Comparison of ENCODE assay signal across 18 cellular contexts in genomic region chr2:241189093-241189855, GRCh38. TPM values are rescaled to one million over a fixed set of nuclear protein-coding genes. Genes with fewer than 3 reads are reported as not detected.
A peak's percentile ranks its signal among the peaks of the same experiment; 100 is the strongest.
DNase-seq lines count a peak whose midpoint lies in the region; ATAC-seq, FAIRE-seq and TF ChIP-seq lines count a peak whose summit lies in the region.
"Had no signal": no experiment of that assay in that cellular context is flagged by ENCODE, and none has a peak within 500 bp of the region (broad histone marks: within the 10 kb centered on the region; RNA-seq: fewer than 3 reads in every experiment).

No MANE protein-coding gene starts in this region.

- H3K4me3 ChIP-seq in GM12878 (no peak overlapping the region), mucosa of rectum (ENCODE audit: low read length in 2 of 2) (peak overlapping the region; percentile 57 to 60), OCI-LY7 (ENCODE audit: low read depth, low read length, poor library complexity, severe bottlenecking) (no peak overlapping the region)
- H3K4me3 ChIP-seq: GM23248 had no signal

- H4K20me1 ChIP-seq in GM12878 (ENCODE audit: control insufficient read depth, insufficient read depth) (no peaks in the 10 kb centered on the region), OCI-LY7 (ENCODE audit: insufficient read depth, low read length) (no peaks in the 10 kb centered on the region)

- SMC1A ChIA-PET in GM12878 (lab: Charles Lee; ENCODE audit: uncharacterized antibody, unreplicated experiment): no interaction called here

- in situ Hi-C loops in GM12878 (cut with MboI): no loop called here

- TF ChIP-seq POLR2A in GM12878 (IDR thresholded peaks at IDR 0.05; ENCODE audit: low read depth, low read length): no peak

- FAIRE-seq in GM12878 (lab: Jason Lieb, UNC): no peak
- FAIRE-seq: GM12892, RCC 7860 had no signal

- BruUV-seq in GM12878 (replicated peaks; lab: Mats Ljungman, UMichigan): no TSS peak
- BruUV-seq in OCI-LY7 (replicated peaks; lab: Mats Ljungman, UMichigan): no TSS peak

- H3K27me3 ChIP-seq in GM12878 (replicated peaks in 1 of 2; ENCODE audit: control insufficient read depth in 2 of 2, insufficient read depth in 2 of 2, low read length in 1 of 2) (no peaks in the 10 kb centered on the region), mucosa of rectum (ENCODE audit: control insufficient read depth in 2 of 2, insufficient read depth in 2 of 2, low read length in 2 of 2) (no peaks in the 10 kb centered on the region)

- no peak overlapping the region for H3K9ac ChIP-seq in GM12878 (ENCODE audit: control insufficient read depth, insufficient read depth, low read length)
- peak overlapping the region; percentile 14 to 74 for H3K9ac ChIP-seq in mucosa of rectum (ENCODE audit: low read depth in 1 of 2, low read length in 2 of 2)
- H3K9ac ChIP-seq: GM23248, KMS-11 had no signal

- no peaks in the 10 kb centered on the region for H3K9me3 Mint-ChIP-seq in natural killer cell treated with Interleukin-12 subunit alpha and Interleukin-12 subunit beta and Interleukin-15 and Interleukin-18, amount 100 ng/mL, for 72 hours
- no peaks in the 10 kb centered on the region for H3K9me3 Mint-ChIP-seq in natural killer cell
- no peaks in the 10 kb centered on the region for H3K9me3 Mint-ChIP-seq in endothelial cell (ENCODE audit: unreplicated experiment)
- H3K9me3 Mint-ChIP-seq: CD4-positive, CD25-positive, alpha-beta regulatory T cell had no signal

- no peaks in the 10 kb centered on the region for H3K27me3 Mint-ChIP-seq in natural killer cell treated with Interleukin-12 subunit alpha and Interleukin-12 subunit beta and Interleukin-15 and Interleukin-18, amount 100 ng/mL, for 72 hours
- H3K27me3 Mint-ChIP-seq in natural killer cell (ENCODE audit: low read depth in 2 of 2) (no peaks in the 10 kb centered on the region), endothelial cell (ENCODE audit: unreplicated experiment) (peaks cover 5% of the 10 kb centered on the region)
- H3K27me3 Mint-ChIP-seq: CD4-positive, CD25-positive, alpha-beta regulatory T cell had no signal

- no peak overlapping the region for H3K27ac Mint-ChIP-seq in natural killer cell treated with Interleukin-12 subunit alpha and Interleukin-12 subunit beta and Interleukin-15 and Interleukin-18, amount 100 ng/mL, for 72 hours
- no peak overlapping the region for H3K27ac Mint-ChIP-seq in natural killer cell
- no peak overlapping the region for H3K27ac Mint-ChIP-seq in endothelial cell (ENCODE audit: unreplicated experiment)
- H3K27ac Mint-ChIP-seq: CD4-positive, CD25-positive, alpha-beta regulatory T cell had no signal

- H3K79me2 ChIP-seq in GM12878 (ENCODE audit: control insufficient read depth, insufficient read depth, low read length) (no peaks in the 10 kb centered on the region), OCI-LY7 (ENCODE audit: insufficient read depth, low read depth, low read length) (no peaks in the 10 kb centered on the region)

- ATAC-seq in natural killer cell treated with Interleukin-12 subunit alpha and Interleukin-12 subunit beta and Interleukin-15 and Interleukin-18, amount 100 ng/mL, for 72 hours: peak in 1 of 2 donors; percentile 25
- ATAC-seq in natural killer cell (no peak), GM12878 (peak; percentile 9; the same call in 1 of the 3 replicates), GM21528 (IDR thresholded peaks at IDR 0.05; ENCODE audit: low FRiP score, unreplicated experiment) (no peak)

- H3K9me3 ChIP-seq in GM12878 (replicated peaks; ENCODE audit: control insufficient read depth, insufficient read depth, low read length): no peaks in the 10 kb centered on the region
- H3K9me3 ChIP-seq in mucosa of rectum (ENCODE audit: control insufficient read depth in 2 of 2, low read length in 2 of 2): no peaks in the 10 kb centered on the region
- no peaks in the 10 kb centered on the region for H3K9me3 ChIP-seq in OCI-LY7 (ENCODE audit: low read length)

- 60% methylated on average over 32 of the region's 32 CpGs for whole genome bisulfite sequencing in GM12878 (ENCODE audit: insufficient coverage, insufficient replicate concordance, low lambda C conversion rate, missing lambda C conversion rate)

- TF ChIP-seq CTCF in natural killer cell (IDR thresholded peaks at IDR 0.05) (no peak), GM12878 (IDR thresholded peaks at IDR 0.05 in 2 of 3, conservative IDR thresholded peaks at IDR 0.05 in 1 of 3; ENCODE audit: control insufficient read depth in 2 of 3, extremely low read depth in 1 of 3, insufficient read depth in 1 of 3, low read depth in 3 of 3, low read length in 3 of 3) (no peak), OCI-LY7 (conservative IDR thresholded peaks at IDR 0.05; ENCODE audit: low read length) (no peak), endothelial cell (IDR thresholded peaks at IDR 0.05; ENCODE audit: unreplicated experiment) (no peak)

- TF ChIP-seq EP300 in GM12878 (IDR thresholded peaks at IDR 0.05; ENCODE audit: borderline replicate concordance in 1 of 2, control insufficient read depth in 1 of 2, low read depth in 2 of 2, low read length in 2 of 2): no peak

- no peak overlapping the region for H3K4me3 Mint-ChIP-seq in natural killer cell treated with Interleukin-12 subunit alpha and Interleukin-12 subunit beta and Interleukin-15 and Interleukin-18, amount 100 ng/mL, for 72 hours
- H3K4me3 Mint-ChIP-seq in natural killer cell (no peak overlapping the region), endothelial cell (ENCODE audit: unreplicated experiment) (no peak overlapping the region)
- H3K4me3 Mint-ChIP-seq: CD4-positive, CD25-positive, alpha-beta regulatory T cell had no signal

- H3K4me1 ChIP-seq in GM12878 (ENCODE audit: control insufficient read depth, insufficient read depth, low read length) (no peaks in the 10 kb centered on the region), mucosa of rectum (ENCODE audit: control insufficient read depth in 2 of 2, insufficient read depth in 2 of 2, low read length in 2 of 2) (peaks cover 5 to 6% of the 10 kb centered on the region in 2 donors), OCI-LY7 (ENCODE audit: insufficient read depth, low read length, poor library complexity, severe bottlenecking) (peaks cover 13% of the 10 kb centered on the region)

- RAD21 ChIA-PET in GM12878 (lab: Charles Lee; ENCODE audit: unreplicated experiment): no interaction called here

- peak; percentile 60 for DNase-seq in natural killer cell treated with Interleukin-12 subunit alpha and Interleukin-12 subunit beta and Interleukin-15 and Interleukin-18, amount 100 ng/mL, for 72 hours (ENCODE audit: low spot score)
- no peak for DNase-seq in natural killer cell
- DNase-seq in GM12878 (ENCODE audit: low read depth, low spot score): no peak
- no peak for DNase-seq in dermis blood vessel endothelial cell
- no peak for DNase-seq in OCI-LY7 (ENCODE audit: low spot score)
- no peak for DNase-seq in endothelial cell (ENCODE audit: low spot score)
- DNase-seq: CD4-positive, CD25-positive, alpha-beta regulatory T cell; GM23248; MM.1S; NCI-H1105 treated with DMSO at 0.1 percent for 48 hours; NCI-H1930; NCI-H2171; NCI-H82 had no signal

- no peak overlapping the region for H3K27ac ChIP-seq in GM12878 (ENCODE audit: control insufficient read depth, insufficient read depth)
- H3K27ac ChIP-seq in mucosa of rectum (ENCODE audit: low read depth in 2 of 2, low read length in 2 of 2): peak overlapping the region; percentile 65 to 67
- no peak overlapping the region for H3K27ac ChIP-seq in OCI-LY7 (ENCODE audit: low read depth, low read length, poor library complexity, severe bottlenecking)
- H3K27ac ChIP-seq: GM23248, KMS-11 had no signal

- no peak overlapping the region for H3K4me2 ChIP-seq in GM12878 (ENCODE audit: control insufficient read depth, insufficient read depth)
- H3K4me2 ChIP-seq in OCI-LY7 (ENCODE audit: low read length): no peak overlapping the region
- H3K4me2 ChIP-seq: KMS-11 had no signal

- H3K9me2 ChIP-seq in OCI-LY7 (ENCODE audit: insufficient read depth, low read length): no peaks in the 10 kb centered on the region

- POLR2A ChIA-PET in GM12878 (lab: Charles Lee) (no interaction called here), OCI-LY7 (lab: Charles Lee) (interaction anchor here (0.5 kb wide), 1 partner anchor 9 kb away, joined by 3 read pairs; no protein-coding TSS in a partner anchor)

- no peak overlapping the region for H2AFZ ChIP-seq in GM12878 (ENCODE audit: control insufficient read depth, low read depth, low read length)
- H2AFZ ChIP-seq in OCI-LY7 (ENCODE audit: low read length): no peak overlapping the region
- H2AFZ ChIP-seq: GM23248 had no signal

- H3K36me3 Mint-ChIP-seq in natural killer cell treated with Interleukin-12 subunit alpha and Interleukin-12 subunit beta and Interleukin-15 and Interleukin-18, amount 100 ng/mL, for 72 hours: no peaks in the 10 kb centered on the region
- H3K36me3 Mint-ChIP-seq in natural killer cell (no peaks in the 10 kb centered on the region), endothelial cell (ENCODE audit: low read depth, unreplicated experiment) (no peaks in the 10 kb centered on the region)
- H3K36me3 Mint-ChIP-seq: CD4-positive, CD25-positive, alpha-beta regulatory T cell had no signal

- H3K4me1 Mint-ChIP-seq in natural killer cell treated with Interleukin-12 subunit alpha and Interleukin-12 subunit beta and Interleukin-15 and Interleukin-18, amount 100 ng/mL, for 72 hours (ENCODE audit: low read depth in 2 of 2): no peaks in the 10 kb centered on the region
- no peaks in the 10 kb centered on the region for H3K4me1 Mint-ChIP-seq in natural killer cell
- no peaks in the 10 kb centered on the region for H3K4me1 Mint-ChIP-seq in endothelial cell (ENCODE audit: unreplicated experiment)
- H3K4me1 Mint-ChIP-seq: CD4-positive, CD25-positive, alpha-beta regulatory T cell had no signal

- TF ChIP-seq RAD21 in GM12878 (IDR thresholded peaks at IDR 0.05; ENCODE audit: insufficient read depth, low read depth, low read length): no peak

- H3K36me3 ChIP-seq in GM12878 (ENCODE audit: control insufficient read depth in 2 of 2, insufficient read depth in 2 of 2, low read length in 1 of 2): no peaks in the 10 kb centered on the region
- H3K36me3 ChIP-seq in mucosa of rectum (ENCODE audit: control insufficient read depth in 2 of 2, insufficient read depth in 2 of 2, low read length in 2 of 2): no peaks in the 10 kb centered on the region
- no peaks in the 10 kb centered on the region for H3K36me3 ChIP-seq in OCI-LY7 (ENCODE audit: insufficient read depth, low read length)

- CTCF ChIA-PET in GM12878 (lab: Yijun Ruan, JAX): interaction anchor here (0.7 kb wide), 1 partner anchor 111 kb away, joined by 4 read pairs; no protein-coding TSS in a partner anchor
- CTCF ChIA-PET in OCI-LY7 (lab: Charles Lee; ENCODE audit: unreplicated experiment): no interaction called here

- intact Hi-C loops in natural killer cell (cut with micrococcal nuclease) (no loop called here), GM12878 (cut with micrococcal nuclease; ENCODE audit: unreplicated experiment) (no loop called here), OCI-LY7 (cut with micrococcal nuclease; ENCODE audit: unreplicated experiment) (no loop called here)

RNA-seq across cellular contexts. Expression of gene ANO7, which starts 0.8 kb away (rescaled TPM):
- 1 to 10 TPM; 2.8 to 7.1 TPM for total RNA-seq in natural killer cell treated with Interleukin-12 subunit alpha and Interleukin-12 subunit beta and Interleukin-15 and Interleukin-18, amount 100 ng/mL, for 72 hours
- total RNA-seq in natural killer cell (1 to 10 TPM in 2 of 3 donors, under 1 TPM in 1; 0.97 to 1.4 (median 1.1) TPM), GM12878 (2014; rRNA removed) (0.49 and 0.56 TPM in 2 replicates), GM12878 (2014; rRNA removed; fragmentation: Illumina TruSeq; extraction: Trizol) (0.18 and 0.22 TPM in 2 replicates), GM12878 (2021) (0.88 and 1.4 TPM in 2 replicates), dermis blood vessel endothelial cell (0.34 and 1.1 TPM in 2 replicates), OCI-LY7 (2022) (0.46 TPM in 1 of 2 replicates, not detected in the other), endothelial cell (ENCODE audit: unreplicated experiment) (16.1 TPM)
- total RNA-seq in GM12878 (2013; cell fraction: nucleolus; rRNA removed): 19.1 and 21.0 TPM in 2 replicates
- 0.43 TPM for polyA plus RNA-seq in GM12878 (2011; ENCODE audit: low read depth)
- polyA plus RNA-seq in GM12878 (2011; rRNA removed) (0.56 and 1.2 TPM in 2 replicates), GM12878 (2014; fragmentation: Illumina TruSeq; extraction: Trizol) (0.24 and 0.35 TPM in 2 replicates), GM12878 (2014; fragmentation: Nextera tagmentation; extraction: Ambion mirVana) (under 1 TPM; 0.08 to 0.11 TPM), GM12878 (2014; rRNA removed) (0.47 and 1.1 TPM in 2 replicates), GM12878 (2016; fragmentation: Nextera tagmentation; extraction: Ambion mirVana) (under 1 TPM; 0.40 to 0.50 TPM)
- 1.5 TPM in 2 replicates for polyA plus RNA-seq in GM12878 (2011; cell fraction: cytosol; rRNA removed)
- polyA plus RNA-seq in GM12878 (2011; cell fraction: nucleus; rRNA removed): 8.0 TPM in 2 replicates
- polyA plus RNA-seq in GM12878 (2012): 1.8 TPM in 2 replicates
- 2.7 and 3.9 TPM in 2 replicates for polyA minus RNA-seq in GM12878 (2011; rRNA and poly(A)+ RNA removed)
- polyA minus RNA-seq in GM12878 (2011; cell fraction: cytosol; rRNA and poly(A)+ RNA removed): 1.0 and 1.6 TPM in 2 replicates
- polyA minus RNA-seq in GM12878 (2011; cell fraction: nucleus; rRNA and poly(A)+ RNA removed): 3.6 and 5.7 TPM in 2 replicates
- total RNA-seq in OCI-LY7 (2014; rRNA removed; shearing (Covaris generic)): 0.16 TPM in 1 of 2 replicates, not detected in the other
- polyA plus RNA-seq: CD4-positive, CD25-positive, alpha-beta regulatory T cell had no signal

RNA-seq across cellular contexts. Expression of gene PPP1R7, which starts 39.0 kb away (rescaled TPM):
- total RNA-seq in natural killer cell treated with Interleukin-12 subunit alpha and Interleukin-12 subunit beta and Interleukin-15 and Interleukin-18, amount 100 ng/mL, for 72 hours: 100 to 1,000 TPM in 1 of 2 donors, 10 to 100 TPM in 1; 54.8 to 109 TPM
- total RNA-seq in natural killer cell (10 to 100 TPM; 57.8 to 66.3 (median 60.4) TPM), GM12878 (2014; rRNA removed) (78.5 and 88.0 TPM in 2 replicates), GM12878 (2014; rRNA removed; fragmentation: Illumina TruSeq; extraction: Trizol) (85.7 and 87.8 TPM in 2 replicates), GM12878 (2021) (76.9 and 84.3 TPM in 2 replicates), dermis blood vessel endothelial cell (47.6 and 55.1 TPM in 2 replicates), OCI-LY7 (2022) (82.0 and 97.1 TPM in 2 replicates), endothelial cell (ENCODE audit: unreplicated experiment) (61.6 TPM)
- 33.8 and 144 TPM in 2 replicates for total RNA-seq in GM12878 (2013; cell fraction: nucleolus; rRNA removed)
- 64.8 TPM for polyA plus RNA-seq in GM12878 (2011; ENCODE audit: low read depth)
- polyA plus RNA-seq in GM12878 (2011; rRNA removed) (123 and 157 TPM in 2 replicates), GM12878 (2014; fragmentation: Illumina TruSeq; extraction: Trizol) (146 and 167 TPM in 2 replicates), GM12878 (2014; fragmentation: Nextera tagmentation; extraction: Ambion mirVana) (10 to 100 TPM; 81.4 to 82.8 TPM), GM12878 (2014; rRNA removed) (91.5 and 99.6 TPM in 2 replicates), GM12878 (2016; fragmentation: Nextera tagmentation; extraction: Ambion mirVana) (100 to 1,000 TPM; 169 to 174 TPM)
- 52.0 and 59.3 TPM in 2 replicates for polyA plus RNA-seq in GM12878 (2011; cell fraction: cytosol; rRNA removed)
- polyA plus RNA-seq in GM12878 (2011; cell fraction: nucleus; rRNA removed): 50.8 and 59.6 TPM in 2 replicates
- polyA plus RNA-seq in GM12878 (2012): 86.5 and 102 TPM in 2 replicates
- polyA minus RNA-seq in GM12878 (2011; rRNA and poly(A)+ RNA removed): 37.3 and 41.8 TPM in 2 replicates
- polyA minus RNA-seq in GM12878 (2011; cell fraction: cytosol; rRNA and poly(A)+ RNA removed): 22.7 and 48.7 TPM in 2 replicates
- 19.1 and 32.2 TPM in 2 replicates for polyA minus RNA-seq in GM12878 (2011; cell fraction: nucleus; rRNA and poly(A)+ RNA removed)
- 46.0 and 61.4 TPM in 2 replicates for total RNA-seq in OCI-LY7 (2014; rRNA removed; shearing (Covaris generic))

RNA-seq across cellular contexts. Expression of gene PASK, which starts 40.0 kb away (rescaled TPM):
- 10 to 100 TPM; 69.5 to 78.9 TPM for total RNA-seq in natural killer cell treated with Interleukin-12 subunit alpha and Interleukin-12 subunit beta and Interleukin-15 and Interleukin-18, amount 100 ng/mL, for 72 hours
- total RNA-seq in natural killer cell (10 to 100 TPM; 27.9 to 45.2 (median 36.2) TPM), GM12878 (2014; rRNA removed) (32.6 and 35.2 TPM in 2 replicates), GM12878 (2014; rRNA removed; fragmentation: Illumina TruSeq; extraction: Trizol) (21.7 and 21.8 TPM in 2 replicates), GM12878 (2021) (49.6 and 54.9 TPM in 2 replicates), dermis blood vessel endothelial cell (4.4 and 9.2 TPM in 2 replicates), OCI-LY7 (2022) (73.5 and 84.3 TPM in 2 replicates), endothelial cell (ENCODE audit: unreplicated experiment) (39.7 TPM)
- 112 and 123 TPM in 2 replicates for total RNA-seq in GM12878 (2013; cell fraction: nucleolus; rRNA removed)
- 19.5 TPM for polyA plus RNA-seq in GM12878 (2011; ENCODE audit: low read depth)
- polyA plus RNA-seq in GM12878 (2011; rRNA removed) (59.4 and 62.2 TPM in 2 replicates), GM12878 (2014; fragmentation: Illumina TruSeq; extraction: Trizol) (24.3 and 29.5 TPM in 2 replicates), GM12878 (2014; fragmentation: Nextera tagmentation; extraction: Ambion mirVana) (10 to 100 TPM in 1 of 2 experiments, 1 to 10 TPM in 1; 9.6 to 10.8 TPM), GM12878 (2014; rRNA removed) (36.7 and 42.0 TPM in 2 replicates), GM12878 (2016; fragmentation: Nextera tagmentation; extraction: Ambion mirVana) (10 to 100 TPM; 25.0 to 27.6 TPM)
- polyA plus RNA-seq in GM12878 (2011; cell fraction: cytosol; rRNA removed): 52.5 and 56.3 TPM in 2 replicates
- 182 and 212 TPM in 2 replicates for polyA plus RNA-seq in GM12878 (2011; cell fraction: nucleus; rRNA removed)
- 36.3 and 39.3 TPM in 2 replicates for polyA plus RNA-seq in GM12878 (2012)
- 40.8 and 57.0 TPM in 2 replicates for polyA minus RNA-seq in GM12878 (2011; rRNA and poly(A)+ RNA removed)
- polyA minus RNA-seq in GM12878 (2011; cell fraction: cytosol; rRNA and poly(A)+ RNA removed): 16.3 and 20.4 TPM in 2 replicates
- polyA minus RNA-seq in GM12878 (2011; cell fraction: nucleus; rRNA and poly(A)+ RNA removed): 38.2 and 60.8 TPM in 2 replicates
- total RNA-seq in OCI-LY7 (2014; rRNA removed; shearing (Covaris generic)): 26.8 and 72.9 TPM in 2 replicates

Comparison
In these comparisons a context has a peak if more than half of its experiments do, and no peak if none do; other contexts are left out.
1. H3K27ac ChIP-seq: peak in mucosa of rectum (2 of 2); none in GM12878 (single experiment) and OCI-LY7 (single experiment).
2. H3K4me3 ChIP-seq: peak in mucosa of rectum (2 of 2); none in GM12878 (single experiment) and OCI-LY7 (single experiment).